In the genomic region with DNA sequence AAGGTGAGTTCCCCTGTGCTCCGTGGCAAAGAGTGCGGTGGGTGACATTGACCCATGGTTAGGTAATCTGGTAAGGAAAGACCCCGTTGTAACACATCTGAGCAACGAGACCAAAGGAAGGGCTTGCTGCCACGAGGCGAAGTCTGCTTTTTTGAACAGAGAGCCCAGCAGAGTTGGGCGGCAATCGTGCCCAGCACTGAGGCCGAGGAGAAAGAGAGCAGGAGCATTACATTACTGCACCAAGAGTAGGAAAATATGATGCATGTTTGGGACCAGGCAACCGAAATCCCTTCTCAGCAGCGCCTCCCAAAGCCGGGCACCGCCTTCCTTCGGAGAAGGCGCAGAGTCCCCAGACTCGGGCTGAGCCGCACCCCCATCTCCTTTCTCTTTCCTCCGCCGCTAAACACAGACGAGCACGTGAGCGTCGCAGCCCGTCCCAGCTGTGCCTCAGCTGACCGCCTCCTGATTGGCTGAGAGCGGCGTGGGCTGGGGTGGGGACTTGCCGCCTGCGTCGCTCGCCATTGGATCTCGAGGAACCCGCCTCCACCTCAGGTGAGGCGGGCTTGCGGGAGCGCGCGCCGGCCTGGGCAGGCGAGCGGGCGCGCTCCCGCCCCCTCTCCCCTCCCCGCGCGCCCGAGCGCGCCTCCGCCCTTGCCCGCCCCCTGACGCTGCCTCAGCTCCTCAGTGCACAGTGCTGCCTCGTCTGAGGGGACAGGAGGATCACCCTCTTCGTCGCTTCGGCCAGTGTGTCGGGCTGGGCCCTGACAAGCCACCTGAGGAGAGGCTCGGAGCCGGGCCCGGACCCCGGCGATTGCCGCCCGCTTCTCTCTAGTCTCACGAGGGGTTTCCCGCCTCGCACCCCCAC, we compare ENCODE assay signal across 1 cellular context.
A peak's percentile ranks its signal among the peaks of the same experiment; 100 is the strongest.
TF ChIP-seq lines count a peak whose summit lies in the region.

A gene (plus strand): TSS at position 684 of the 865 bp plus-strand sequence. CDS start 292 bp downstream, outside the sequence.

TF ChIP-seq in HepG2, 621 proteins besides CTCF, POLR2A, EP300 and RAD21 (continued from another document and continues in another):
- TF ChIP-seq ETV5 (CRISPR knock-in tag; IDR thresholded peaks at IDR 0.05; ENCODE audit: borderline replicate concordance) (peak; percentile 24; the same call in 1 of the 2 replicates), FOSL1 (CRISPR knock-in tag; IDR thresholded peaks at IDR 0.05; ENCODE audit: borderline replicate concordance) (no peak), ZNF7 (CRISPR knock-in tag; IDR thresholded peaks at IDR 0.05) (no peak), PPARG (CRISPR knock-in tag; conservative IDR thresholded peaks at IDR 0.05) (no peak; the same call in 1 of the 2 replicates), TOPORS (CRISPR knock-in tag; IDR thresholded peaks at IDR 0.05) (peak; percentile 49; the same call in 1 of the 2 replicates), HDAC1 (CRISPR knock-in tag; IDR thresholded peaks at IDR 0.05) (peak; percentile 96), THAP11 (CRISPR knock-in tag; IDR thresholded peaks at IDR 0.05) (peak; percentile 69), TARDBP (CRISPR knock-in tag; IDR thresholded peaks at IDR 0.05) (peak; percentile 92), AKAP8 (CRISPR knock-in tag; IDR thresholded peaks at IDR 0.05) (peak; percentile 81; the same call in 1 of the 2 replicates), FOSL2 (CRISPR knock-in tag; IDR thresholded peaks at IDR 0.05) (peak; percentile 51), POLR2AphosphoS2 (IDR thresholded peaks at IDR 0.05; ENCODE audit: low read depth, low read length) (peak; percentile 57; the same call in 1 of the 2 replicates), SP5 (CRISPR knock-in tag; IDR thresholded peaks at IDR 0.05; ENCODE audit: borderline replicate concordance, low read depth) (peak; percentile 59; the same call in 1 of the 2 replicates), MED1 (CRISPR knock-in tag; IDR thresholded peaks at IDR 0.05) (peak; percentile 71), SIX4 (CRISPR knock-in tag; IDR thresholded peaks at IDR 0.05) (peak; percentile 40; the same call in 1 of the 2 replicates), RARA (CRISPR knock-in tag; IDR thresholded peaks at IDR 0.05) (peak; percentile 23; the same call in 1 of the 2 replicates), SRY (CRISPR knock-in tag; IDR thresholded peaks at IDR 0.05) (peak; percentile 68; the same call in 1 of the 2 replicates), NR2F6 (IDR thresholded peaks at IDR 0.05) (no peak), NR2F6 (CRISPR knock-in tag; IDR thresholded peaks at IDR 0.05) (peak; percentile 26; the same call in 1 of the 2 replicates), KMT2B (CRISPR knock-in tag; IDR thresholded peaks at IDR 0.05) (peak; percentile 92), SMC3 (IDR thresholded peaks at IDR 0.05; ENCODE audit: low read length) (no peak), HMG20B (CRISPR knock-in tag; conservative IDR thresholded peaks at IDR 0.05) (0 out of 2 replicates have a peak, but pooled peaks have one; percentile 14), ZNF484 (CRISPR knock-in tag; IDR thresholded peaks at IDR 0.05; ENCODE audit: borderline replicate concordance, low read depth) (0 out of 2 replicates have a peak, but pooled peaks have one; percentile 39), FLYWCH1 (CRISPR knock-in tag; IDR thresholded peaks at IDR 0.05) (no peak), MXI1 (IDR thresholded peaks at IDR 0.05; ENCODE audit: borderline replicate concordance, low read depth, low read length) (peak; percentile 93; the same call in 2 of the 3 replicates), ZNF570 (CRISPR knock-in tag; IDR thresholded peaks at IDR 0.05; ENCODE audit: borderline replicate concordance) (no peak; the same call in 1 of the 2 replicates), ZFY (CRISPR knock-in tag; IDR thresholded peaks at IDR 0.05) (peak; percentile 83), RAD51 (IDR thresholded peaks at IDR 0.05; ENCODE audit: borderline replicate concordance) (peak; percentile 65), ARNTL (CRISPR knock-in tag; IDR thresholded peaks at IDR 0.05) (peak; percentile 98)
- TF ChIP-seq, protein P1, sequence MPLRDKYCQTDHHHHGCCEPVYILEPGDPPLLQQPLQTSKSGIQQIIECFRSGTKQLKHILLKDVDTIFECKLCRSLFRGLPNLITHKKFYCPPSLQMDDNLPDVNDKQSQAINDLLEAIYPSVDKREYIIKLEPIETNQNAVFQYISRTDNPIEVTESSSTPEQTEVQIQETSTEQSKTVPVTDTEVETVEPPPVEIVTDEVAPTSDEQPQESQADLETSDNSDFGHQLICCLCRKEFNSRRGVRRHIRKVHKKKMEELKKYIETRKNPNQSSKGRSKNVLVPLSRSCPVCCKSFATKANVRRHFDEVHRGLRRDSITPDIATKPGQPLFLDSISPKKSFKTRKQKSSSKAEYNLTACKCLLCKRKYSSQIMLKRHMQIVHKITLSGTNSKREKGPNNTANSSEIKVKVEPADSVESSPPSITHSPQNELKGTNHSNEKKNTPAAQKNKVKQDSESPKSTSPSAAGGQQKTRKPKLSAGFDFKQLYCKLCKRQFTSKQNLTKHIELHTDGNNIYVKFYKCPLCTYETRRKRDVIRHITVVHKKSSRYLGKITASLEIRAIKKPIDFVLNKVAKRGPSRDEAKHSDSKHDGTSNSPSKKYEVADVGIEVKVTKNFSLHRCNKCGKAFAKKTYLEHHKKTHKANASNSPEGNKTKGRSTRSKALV (CRISPR knock-in tag; IDR thresholded peaks at IDR 0.05): peak; percentile 46; the same call in 1 of the 2 replicates
- TF ChIP-seq, protein P2, sequence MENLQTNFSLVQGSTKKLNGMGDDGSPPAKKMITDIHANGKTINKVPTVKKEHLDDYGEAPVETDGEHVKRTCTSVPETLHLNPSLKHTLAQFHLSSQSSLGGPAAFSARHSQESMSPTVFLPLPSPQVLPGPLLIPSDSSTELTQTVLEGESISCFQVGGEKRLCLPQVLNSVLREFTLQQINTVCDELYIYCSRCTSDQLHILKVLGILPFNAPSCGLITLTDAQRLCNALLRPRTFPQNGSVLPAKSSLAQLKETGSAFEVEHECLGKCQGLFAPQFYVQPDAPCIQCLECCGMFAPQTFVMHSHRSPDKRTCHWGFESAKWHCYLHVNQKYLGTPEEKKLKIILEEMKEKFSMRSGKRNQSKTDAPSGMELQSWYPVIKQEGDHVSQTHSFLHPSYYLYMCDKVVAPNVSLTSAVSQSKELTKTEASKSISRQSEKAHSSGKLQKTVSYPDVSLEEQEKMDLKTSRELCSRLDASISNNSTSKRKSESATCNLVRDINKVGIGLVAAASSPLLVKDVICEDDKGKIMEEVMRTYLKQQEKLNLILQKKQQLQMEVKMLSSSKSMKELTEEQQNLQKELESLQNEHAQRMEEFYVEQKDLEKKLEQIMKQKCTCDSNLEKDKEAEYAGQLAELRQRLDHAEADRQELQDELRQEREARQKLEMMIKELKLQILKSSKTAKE (CRISPR knock-in tag; IDR thresholded peaks at IDR 0.05; ENCODE audit: borderline replicate concordance): peak; percentile 57; the same call in 1 of the 2 replicates
- TF ChIP-seq, protein P3, sequence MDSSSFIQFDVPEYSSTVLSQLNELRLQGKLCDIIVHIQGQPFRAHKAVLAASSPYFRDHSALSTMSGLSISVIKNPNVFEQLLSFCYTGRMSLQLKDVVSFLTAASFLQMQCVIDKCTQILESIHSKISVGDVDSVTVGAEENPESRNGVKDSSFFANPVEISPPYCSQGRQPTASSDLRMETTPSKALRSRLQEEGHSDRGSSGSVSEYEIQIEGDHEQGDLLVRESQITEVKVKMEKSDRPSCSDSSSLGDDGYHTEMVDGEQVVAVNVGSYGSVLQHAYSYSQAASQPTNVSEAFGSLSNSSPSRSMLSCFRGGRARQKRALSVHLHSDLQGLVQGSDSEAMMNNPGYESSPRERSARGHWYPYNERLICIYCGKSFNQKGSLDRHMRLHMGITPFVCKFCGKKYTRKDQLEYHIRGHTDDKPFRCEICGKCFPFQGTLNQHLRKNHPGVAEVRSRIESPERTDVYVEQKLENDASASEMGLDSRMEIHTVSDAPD (CRISPR knock-in tag; IDR thresholded peaks at IDR 0.05): 0 out of 2 replicates have a peak, but pooled peaks have one; percentile 4
- TF ChIP-seq, protein P4, sequence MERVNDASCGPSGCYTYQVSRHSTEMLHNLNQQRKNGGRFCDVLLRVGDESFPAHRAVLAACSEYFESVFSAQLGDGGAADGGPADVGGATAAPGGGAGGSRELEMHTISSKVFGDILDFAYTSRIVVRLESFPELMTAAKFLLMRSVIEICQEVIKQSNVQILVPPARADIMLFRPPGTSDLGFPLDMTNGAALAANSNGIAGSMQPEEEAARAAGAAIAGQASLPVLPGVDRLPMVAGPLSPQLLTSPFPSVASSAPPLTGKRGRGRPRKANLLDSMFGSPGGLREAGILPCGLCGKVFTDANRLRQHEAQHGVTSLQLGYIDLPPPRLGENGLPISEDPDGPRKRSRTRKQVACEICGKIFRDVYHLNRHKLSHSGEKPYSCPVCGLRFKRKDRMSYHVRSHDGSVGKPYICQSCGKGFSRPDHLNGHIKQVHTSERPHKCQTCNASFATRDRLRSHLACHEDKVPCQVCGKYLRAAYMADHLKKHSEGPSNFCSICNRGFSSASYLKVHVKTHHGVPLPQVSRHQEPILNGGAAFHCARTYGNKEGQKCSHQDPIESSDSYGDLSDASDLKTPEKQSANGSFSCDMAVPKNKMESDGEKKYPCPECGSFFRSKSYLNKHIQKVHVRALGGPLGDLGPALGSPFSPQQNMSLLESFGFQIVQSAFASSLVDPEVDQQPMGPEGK (CRISPR knock-in tag; IDR thresholded peaks at IDR 0.05): peak; percentile 28
- TF ChIP-seq, protein P5, sequence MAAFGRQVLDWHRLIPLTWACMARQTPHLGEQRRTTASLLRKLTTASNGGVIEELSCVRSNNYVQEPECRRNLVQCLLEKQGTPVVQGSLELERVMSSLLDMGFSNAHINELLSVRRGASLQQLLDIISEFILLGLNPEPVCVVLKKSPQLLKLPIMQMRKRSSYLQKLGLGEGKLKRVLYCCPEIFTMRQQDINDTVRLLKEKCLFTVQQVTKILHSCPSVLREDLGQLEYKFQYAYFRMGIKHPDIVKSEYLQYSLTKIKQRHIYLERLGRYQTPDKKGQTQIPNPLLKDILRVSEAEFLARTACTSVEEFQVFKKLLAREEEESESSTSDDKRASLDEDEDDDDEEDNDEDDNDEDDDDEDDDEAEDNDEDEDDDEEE (CRISPR knock-in tag; IDR thresholded peaks at IDR 0.05): peak; percentile 19; the same call in 1 of the 2 replicates
- TF ChIP-seq, protein P6, sequence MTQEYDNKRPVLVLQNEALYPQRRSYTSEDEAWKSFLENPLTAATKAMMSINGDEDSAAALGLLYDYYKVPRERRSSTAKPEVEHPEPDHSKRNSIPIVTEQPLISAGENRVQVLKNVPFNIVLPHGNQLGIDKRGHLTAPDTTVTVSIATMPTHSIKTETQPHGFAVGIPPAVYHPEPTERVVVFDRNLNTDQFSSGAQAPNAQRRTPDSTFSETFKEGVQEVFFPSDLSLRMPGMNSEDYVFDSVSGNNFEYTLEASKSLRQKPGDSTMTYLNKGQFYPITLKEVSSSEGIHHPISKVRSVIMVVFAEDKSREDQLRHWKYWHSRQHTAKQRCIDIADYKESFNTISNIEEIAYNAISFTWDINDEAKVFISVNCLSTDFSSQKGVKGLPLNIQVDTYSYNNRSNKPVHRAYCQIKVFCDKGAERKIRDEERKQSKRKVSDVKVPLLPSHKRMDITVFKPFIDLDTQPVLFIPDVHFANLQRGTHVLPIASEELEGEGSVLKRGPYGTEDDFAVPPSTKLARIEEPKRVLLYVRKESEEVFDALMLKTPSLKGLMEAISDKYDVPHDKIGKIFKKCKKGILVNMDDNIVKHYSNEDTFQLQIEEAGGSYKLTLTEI (CRISPR knock-in tag; conservative IDR thresholded peaks at IDR 0.05): no peak
- TF ChIP-seq, protein P7, sequence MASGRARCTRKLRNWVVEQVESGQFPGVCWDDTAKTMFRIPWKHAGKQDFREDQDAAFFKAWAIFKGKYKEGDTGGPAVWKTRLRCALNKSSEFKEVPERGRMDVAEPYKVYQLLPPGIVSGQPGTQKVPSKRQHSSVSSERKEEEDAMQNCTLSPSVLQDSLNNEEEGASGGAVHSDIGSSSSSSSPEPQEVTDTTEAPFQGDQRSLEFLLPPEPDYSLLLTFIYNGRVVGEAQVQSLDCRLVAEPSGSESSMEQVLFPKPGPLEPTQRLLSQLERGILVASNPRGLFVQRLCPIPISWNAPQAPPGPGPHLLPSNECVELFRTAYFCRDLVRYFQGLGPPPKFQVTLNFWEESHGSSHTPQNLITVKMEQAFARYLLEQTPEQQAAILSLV (CRISPR knock-in tag; IDR thresholded peaks at IDR 0.05; ENCODE audit: borderline replicate concordance): peak; percentile 65; the same call in 1 of the 2 replicates
- TF ChIP-seq, protein P8, sequence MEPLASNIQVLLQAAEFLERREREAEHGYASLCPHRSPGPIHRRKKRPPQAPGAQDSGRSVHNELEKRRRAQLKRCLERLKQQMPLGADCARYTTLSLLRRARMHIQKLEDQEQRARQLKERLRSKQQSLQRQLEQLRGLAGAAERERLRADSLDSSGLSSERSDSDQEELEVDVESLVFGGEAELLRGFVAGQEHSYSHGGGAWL (CRISPR knock-in tag; IDR thresholded peaks at IDR 0.05): peak; percentile 77
- TF ChIP-seq, protein P9, sequence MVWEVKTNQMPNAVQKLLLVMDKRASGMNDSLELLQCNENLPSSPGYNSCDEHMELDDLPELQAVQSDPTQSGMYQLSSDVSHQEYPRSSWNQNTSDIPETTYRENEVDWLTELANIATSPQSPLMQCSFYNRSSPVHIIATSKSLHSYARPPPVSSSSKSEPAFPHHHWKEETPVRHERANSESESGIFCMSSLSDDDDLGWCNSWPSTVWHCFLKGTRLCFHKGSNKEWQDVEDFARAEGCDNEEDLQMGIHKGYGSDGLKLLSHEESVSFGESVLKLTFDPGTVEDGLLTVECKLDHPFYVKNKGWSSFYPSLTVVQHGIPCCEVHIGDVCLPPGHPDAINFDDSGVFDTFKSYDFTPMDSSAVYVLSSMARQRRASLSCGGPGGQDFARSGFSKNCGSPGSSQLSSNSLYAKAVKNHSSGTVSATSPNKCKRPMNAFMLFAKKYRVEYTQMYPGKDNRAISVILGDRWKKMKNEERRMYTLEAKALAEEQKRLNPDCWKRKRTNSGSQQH (CRISPR knock-in tag; IDR thresholded peaks at IDR 0.05; ENCODE audit: low read depth): peak; percentile 60; the same call in 1 of the 2 replicates
- TF ChIP-seq, protein P10, sequence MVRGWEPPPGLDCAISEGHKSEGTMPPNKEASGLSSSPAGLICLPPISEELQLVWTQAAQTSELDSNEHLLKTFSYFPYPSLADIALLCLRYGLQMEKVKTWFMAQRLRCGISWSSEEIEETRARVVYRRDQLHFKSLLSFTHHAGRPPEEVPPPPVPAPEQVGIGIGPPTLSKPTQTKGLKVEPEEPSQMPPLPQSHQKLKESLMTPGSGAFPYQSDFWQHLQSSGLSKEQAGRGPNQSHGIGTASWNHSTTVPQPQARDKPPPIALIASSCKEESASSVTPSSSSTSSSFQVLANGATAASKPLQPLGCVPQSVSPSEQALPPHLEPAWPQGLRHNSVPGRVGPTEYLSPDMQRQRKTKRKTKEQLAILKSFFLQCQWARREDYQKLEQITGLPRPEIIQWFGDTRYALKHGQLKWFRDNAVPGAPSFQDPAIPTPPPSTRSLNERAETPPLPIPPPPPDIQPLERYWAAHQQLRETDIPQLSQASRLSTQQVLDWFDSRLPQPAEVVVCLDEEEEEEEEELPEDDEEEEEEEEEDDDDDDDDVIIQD (CRISPR knock-in tag; IDR thresholded peaks at IDR 0.05; ENCODE audit: low read depth): peak; percentile 47; the same call in 1 of the 2 replicates
- TF ChIP-seq, protein P11, sequence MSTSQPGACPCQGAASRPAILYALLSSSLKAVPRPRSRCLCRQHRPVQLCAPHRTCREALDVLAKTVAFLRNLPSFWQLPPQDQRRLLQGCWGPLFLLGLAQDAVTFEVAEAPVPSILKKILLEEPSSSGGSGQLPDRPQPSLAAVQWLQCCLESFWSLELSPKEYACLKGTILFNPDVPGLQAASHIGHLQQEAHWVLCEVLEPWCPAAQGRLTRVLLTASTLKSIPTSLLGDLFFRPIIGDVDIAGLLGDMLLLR (CRISPR knock-in tag; IDR thresholded peaks at IDR 0.05): 0 out of 2 replicates have a peak, but pooled peaks have one; percentile 69
